In the genomic region with DNA sequence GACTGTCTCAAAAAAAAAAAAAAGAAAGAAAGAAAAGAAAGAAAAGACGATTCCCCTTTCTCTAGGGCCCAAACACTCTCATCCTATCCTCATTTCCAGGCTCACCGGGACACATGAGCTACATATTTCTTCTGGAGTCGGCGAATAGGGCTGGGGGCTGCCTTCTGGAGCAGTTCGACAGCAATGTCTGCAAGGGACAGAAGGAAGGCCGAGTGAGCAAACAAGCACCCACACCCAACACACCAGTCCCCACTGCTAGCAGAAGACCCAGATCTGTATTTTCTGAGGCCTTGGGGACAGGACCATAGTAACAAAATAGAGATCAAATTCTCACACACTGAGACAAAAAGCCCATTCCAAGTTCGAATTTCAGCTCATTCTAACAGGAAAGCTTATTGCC, we compare ENCODE assay signal across 9 cellular contexts. TPM values are rescaled to one million over a fixed set of nuclear protein-coding genes. Genes with fewer than 3 reads are reported as not detected.
A peak's percentile ranks its signal among the peaks of the same experiment; 100 is the strongest.
DNase-seq lines count a peak whose midpoint lies in the region; ATAC-seq and TF ChIP-seq lines count a peak whose summit lies in the region.
"Had no signal": no experiment of that assay in that cellular context is flagged by ENCODE, and none has a peak within 500 bp of the region (broad histone marks: within the 10 kb centered on the region; RNA-seq: fewer than 3 reads in every experiment).

No MANE protein-coding gene starts in this region.

- H3K4me3 ChIP-seq in right atrium auricular region (peak overlapping the region in 1 of 2 donors; percentile 99), astrocyte of the cerebellum (ENCODE audit: low read depth, low read length) (peak overlapping the region; percentile 80), uterus (peak overlapping the region in 1 of 2 donors; percentile 82)

- TF ChIP-seq CTCF in right atrium auricular region (IDR thresholded peaks at IDR 0.05): no peak
- no peak for TF ChIP-seq CTCF in astrocyte of the cerebellum (IDR thresholded peaks at IDR 0.05; ENCODE audit: low read depth, low read length, missing control alignments)
- TF ChIP-seq CTCF in uterus (IDR thresholded peaks at IDR 0.05): no peak

- ATAC-seq in left ventricle myocardium superior: no peak
- ATAC-seq in GM21423 (IDR thresholded peaks at IDR 0.05; ENCODE audit: unreplicated experiment): no peak

- no peak for DNase-seq in right atrium auricular region (ENCODE audit: low spot score)
- no peak for DNase-seq in left ventricle myocardium superior
- no peak for DNase-seq in astrocyte of the cerebellum (ENCODE audit: low read depth)
- DNase-seq in mucosa of gallbladder (ENCODE audit: low spot score): peak; percentile 8
- DNase-seq in uterus: no peak
- DNase-seq in Ammon's horn (ENCODE audit: low spot score): no peak
- no peak for DNase-seq in NCI-H446 (lab: John Stamatoyannopoulos, UW)
- DNase-seq: NCI-H82 had no signal

- intact Hi-C loops in left ventricle myocardium superior (cut with micrococcal nuclease) (no loop called here), uterus (cut with DNase I; ENCODE audit: low total_unique reads) (no loop called here)

- in situ Hi-C loops in astrocyte of the cerebellum (cut with HindIII; ENCODE audit: low sequenced_read_pairs): no loop called here

- H3K27ac ChIP-seq in right atrium auricular region (peak overlapping the region; percentile 98 to 99), uterus (peak overlapping the region; percentile 97 to 98)

- peaks cover 35% of the 10 kb centered on the region for H3K36me3 ChIP-seq in right atrium auricular region
- no peaks in the 10 kb centered on the region for H3K36me3 ChIP-seq in uterus

- H3K27me3 ChIP-seq in right atrium auricular region (no peaks in the 10 kb centered on the region), uterus (no peaks in the 10 kb centered on the region)

- H3K4me1 ChIP-seq in right atrium auricular region (peaks cover 0 to 47% of the 10 kb centered on the region in 2 donors), uterus (peaks cover 0 to 7% of the 10 kb centered on the region in 2 donors)

- H3K9me3 ChIP-seq in right atrium auricular region: no peaks in the 10 kb centered on the region
- no peaks in the 10 kb centered on the region for H3K9me3 ChIP-seq in uterus

- TF ChIP-seq POLR2A in uterus (IDR thresholded peaks at IDR 0.05): no peak

RNA-seq across cellular contexts. Expression of gene CNPPD1, which starts 1.2 kb away (rescaled TPM):
- total RNA-seq in right atrium auricular region (10 to 100 TPM; 32.4 to 42.3 TPM), left ventricle myocardium superior (65.0 TPM), mucosa of gallbladder (81.2 TPM), uterus (10 to 100 TPM in 3 of 4 donors, 1 to 10 TPM in 1; 3.1 to 56.2 (median 35.8) TPM)

RNA-seq across cellular contexts. Expression of gene RETREG2, which starts 2.6 kb away (rescaled TPM):
- total RNA-seq in right atrium auricular region (10 to 100 TPM; 26.6 to 41.7 TPM), left ventricle myocardium superior (41.1 TPM), mucosa of gallbladder (116 TPM), uterus (100 to 1,000 TPM in 1 of 4 donors, 10 to 100 TPM in 3; 18.2 to 216 (median 74.9) TPM)

RNA-seq across cellular contexts. Expression of gene SLC23A3, which starts 5.7 kb away (rescaled TPM):
- under 1 TPM; 0.33 to 0.55 TPM for total RNA-seq in right atrium auricular region
- total RNA-seq in left ventricle myocardium superior: 0.37 TPM
- total RNA-seq in mucosa of gallbladder: 4.7 TPM
- 1 to 10 TPM in 2 of 4 donors, under 1 TPM in 1, not detected in 1; 0.26 to 8.1 (median 1.8) TPM for total RNA-seq in uterus

RNA-seq across cellular contexts. Expression of gene NHEJ1, which starts 14.9 kb away (rescaled TPM):
- 1 to 10 TPM; 8.3 to 8.4 TPM for total RNA-seq in right atrium auricular region
- total RNA-seq in left ventricle myocardium superior: 7.0 TPM
- total RNA-seq in mucosa of gallbladder: 8.7 TPM
- total RNA-seq in uterus: 100 to 1,000 TPM in 1 of 4 donors, 10 to 100 TPM in 3; 15.0 to 162 (median 18.1) TPM

RNA-seq across cellular contexts. Expression of gene ZFAND2B, which starts 31.1 kb away (rescaled TPM):
- total RNA-seq in right atrium auricular region (10 to 100 TPM; 15.5 to 31.5 TPM), left ventricle myocardium superior (20.3 TPM), mucosa of gallbladder (52.6 TPM), uterus (100 to 1,000 TPM in 1 of 4 donors, 10 to 100 TPM in 3; 21.7 to 212 (median 45.2) TPM)
